Comparison of ENCODE assay signal across 1 cellular context in genomic region chr4:7649741-7650531, GRCh38.
TF ChIP-seq lines count a peak whose summit lies in the region.

No MANE protein-coding gene starts in this region.

TF ChIP-seq in GM23338, 12 proteins besides CTCF, POLR2A, EP300 and RAD21 (continued from another document):
- TF ChIP-seq ZNF331 (CRISPR knock-in tag; IDR thresholded peaks at IDR 0.05; ENCODE audit: low read depth) (no peak), POLR2AphosphoS5 (IDR thresholded peaks at IDR 0.05; ENCODE audit: low read depth) (no peak), JUNB (IDR thresholded peaks at IDR 0.05; ENCODE audit: unreplicated experiment) (no peak), EZH2 (IDR thresholded peaks at IDR 0.05; ENCODE audit: low read depth, unreplicated experiment) (no peak)
